Comparison of ENCODE assay signal across 24 cellular contexts in genomic region chr10:77799352-77799751, GRCh38.
DNase-seq lines count a peak whose midpoint lies in the region; ATAC-seq lines count a peak whose summit lies in the region.
"Had no signal": no experiment of that assay in that cellular context is flagged by ENCODE, and none has a peak within 500 bp of the region (broad histone marks: within the 10 kb centered on the region; RNA-seq: fewer than 3 reads in every experiment).

No MANE protein-coding gene starts in this region.

- peak in 1 of 5 donors; percentile 60 for DNase-seq in CD8-positive, alpha-beta memory T cell
- DNase-seq in M059J (ENCODE audit: low read depth) (peak; percentile 60), mesenchymal stem cell (no peak), GOT3 (lab: John Stamatoyannopoulos, UW) (no peak), NCI-H748 (lab: John Stamatoyannopoulos, UW; ENCODE audit: unreplicated experiment) (no peak)
- peak; percentile 9 for DNase-seq in activated effector memory CD4-positive, alpha-beta T cell treated with Interleukin-2 at 50 U/mL for 16 hours
- DNase-seq: activated CD4-positive, alpha-beta T cell treated with anti-CD3 and anti-CD28 coated beads, Interleukin-2, amount 10 ng/mL, durations not matched to agents 7 days and 5 days; activated T-cell treated with anti-CD3 and anti-CD28 coated beads, Interleukin-2, amount 50 U/mL, for 24 hours; cortex of kidney; head of caudate nucleus; left lung; midbrain; NCI-H1048; NCI-H2029 treated with DMSO at 0.1 percent for 48 hours; RPMI8226; stimulated activated CD4-positive, alpha-beta T cell treated with anti-CD3 and anti-CD28 coated beads, Interleukin-4, amount 100 ng/mL, for 1 hour; stomach; trophoblast cell had no signal

- H3K23ac ChIP-seq in mesenchymal stem cell (ENCODE audit: low read length in 2 of 2), result no peak overlapping the region

- no peak overlapping the region for H3K9ac ChIP-seq in mesenchymal stem cell (ENCODE audit: low read length)
- H3K9ac ChIP-seq: GM23248 had no signal

- H3K4ac ChIP-seq in mesenchymal stem cell (ENCODE audit: low read depth in 1 of 2, low read length in 2 of 2), result no peak overlapping the region

- H3K9me3 Mint-ChIP-seq in CD8-positive, alpha-beta memory T cell, result no peaks in the 10 kb centered on the region
- H3K9me3 Mint-ChIP-seq: activated CD4-positive, alpha-beta T cell treated with anti-CD3 and anti-CD28 coated beads, Interleukin-2, amount 10 ng/mL, durations not matched to agents 7 days and 5 days; activated T-cell treated with anti-CD3 and anti-CD28 coated beads, Interleukin-2, amount 50 U/mL, for 24 hours had no signal

- H3K4me1 ChIP-seq in CD8-positive, alpha-beta memory T cell (ENCODE audit: insufficient read depth, low read length), result peaks cover 5% of the 10 kb centered on the region
- H3K4me1 ChIP-seq in mesenchymal stem cell (ENCODE audit: control insufficient read depth, insufficient read depth, low read depth, low read length), result peaks cover 15% of the 10 kb centered on the region
- H3K4me1 ChIP-seq: left lung, stomach had no signal

- H3K18ac ChIP-seq in mesenchymal stem cell (ENCODE audit: low read depth in 1 of 2, low read length in 2 of 2), result no peak overlapping the region

- peak overlapping the region in 7 of 8 donors; percentile 58 to 94 (median 89) for H3K27ac Mint-ChIP-seq in CD8-positive, alpha-beta memory T cell
- H3K27ac Mint-ChIP-seq: activated CD4-positive, alpha-beta T cell treated with anti-CD3 and anti-CD28 coated beads, Interleukin-2, amount 10 ng/mL, durations not matched to agents 7 days and 5 days; activated naive CD8-positive, alpha-beta T cell; activated T-cell treated with anti-CD3 and anti-CD28 coated beads, Interleukin-2, amount 50 U/mL, for 24 hours had no signal

- H2BK120ac ChIP-seq in mesenchymal stem cell (ENCODE audit: low read depth, low read length), result no peak overlapping the region

- peak overlapping the region; percentile 76 for H2AK5ac ChIP-seq in mesenchymal stem cell (ENCODE audit: low read length, severe bottlenecking)

- H3K36me3 ChIP-seq in CD8-positive, alpha-beta memory T cell (ENCODE audit: insufficient read depth, low read length), result no peaks in the 10 kb centered on the region
- peaks cover 56 to 80% of the 10 kb centered on the region in 2 experiments for H3K36me3 ChIP-seq in mesenchymal stem cell (ENCODE audit: control insufficient read depth in 1 of 2, insufficient read depth in 2 of 2, low read depth in 1 of 2, low read length in 2 of 2)

- H3K4me2 ChIP-seq in mesenchymal stem cell (ENCODE audit: low read length, poor library complexity, severe bottlenecking), result no peak overlapping the region
- H3K4me2 ChIP-seq: smooth muscle cell had no signal

- no peak overlapping the region for H2BK15ac ChIP-seq in mesenchymal stem cell (ENCODE audit: low read depth, poor library complexity, severe bottlenecking)

- no peaks in the 10 kb centered on the region for H3K27me3 ChIP-seq in CD8-positive, alpha-beta memory T cell (ENCODE audit: insufficient read depth, low read length, poor library complexity, severe bottlenecking)
- H3K27me3 ChIP-seq in mesenchymal stem cell (ENCODE audit: control insufficient read depth in 1 of 2, insufficient read depth in 1 of 2, low read length in 2 of 2), result no peaks in the 10 kb centered on the region
- H3K27me3 ChIP-seq: brain microvascular endothelial cell, left lung, stomach had no signal

- POLR2A ChIA-PET in CD8-positive, alpha-beta memory T cell (lab: Charles Lee), result no interaction called here

- no peak for ATAC-seq in HG02840 (IDR thresholded peaks at IDR 0.05; ENCODE audit: low FRiP score, unreplicated experiment)
- ATAC-seq: GM12878, left lung had no signal

- H3K4me1 Mint-ChIP-seq in CD8-positive, alpha-beta memory T cell, result peaks cover 27 to 37% (median 27%) of the 10 kb centered on the region in 3 donors

- no peaks in the 10 kb centered on the region for H3K9me3 ChIP-seq in CD8-positive, alpha-beta memory T cell (ENCODE audit: low read length)
- no peaks in the 10 kb centered on the region for H3K9me3 ChIP-seq in mesenchymal stem cell (ENCODE audit: control insufficient read depth, low read length)
- H3K9me3 ChIP-seq: left lung, stomach had no signal

- no peak overlapping the region for H2BK5ac ChIP-seq in mesenchymal stem cell (ENCODE audit: low read depth, low read length, poor library complexity, severe bottlenecking)

- 97% methylated on average over 4 of the region's 5 CpGs for WGBS in mesenchymal stem cell

- H3K36me3 Mint-ChIP-seq in CD8-positive, alpha-beta memory T cell, result peaks cover 0 to 2% (median 0%) of the 10 kb centered on the region in 3 donors
- H3K36me3 Mint-ChIP-seq: activated naive CD8-positive, alpha-beta T cell had no signal

- peak overlapping the region in 4 of 7 donors; percentile 12 to 32 (median 24) for H3K4me3 Mint-ChIP-seq in CD8-positive, alpha-beta memory T cell
- H3K4me3 Mint-ChIP-seq: activated CD4-positive, alpha-beta T cell treated with anti-CD3 and anti-CD28 coated beads, Interleukin-2, amount 10 ng/mL, durations not matched to agents 7 days and 5 days; activated naive CD8-positive, alpha-beta T cell; activated T-cell treated with anti-CD3 and anti-CD28 coated beads, Interleukin-2, amount 50 U/mL, for 24 hours had no signal

- peaks cover 24% of the 10 kb centered on the region for H3K79me1 ChIP-seq in mesenchymal stem cell (replicated peaks; ENCODE audit: low read length, poor library complexity, severe bottlenecking)

- H2BK12ac ChIP-seq in mesenchymal stem cell (ENCODE audit: low read length in 2 of 2), result no peak overlapping the region

- H3K14ac ChIP-seq in mesenchymal stem cell (ENCODE audit: low read length in 2 of 2), result no peak overlapping the region

- H4K8ac ChIP-seq in mesenchymal stem cell (ENCODE audit: low read length), result no peak overlapping the region

- H2AFZ ChIP-seq in mesenchymal stem cell (ENCODE audit: low read depth, low read length), result no peak overlapping the region
- H2AFZ ChIP-seq: GM23248 had no signal

- CTCF ChIA-PET in CD8-positive, alpha-beta memory T cell (lab: Charles Lee), result interaction anchor here (1.2 kb wide), 1 partner anchor 38 kb away, joined by 3 read pairs; no protein-coding TSS in a partner anchor

- H4K91ac ChIP-seq in mesenchymal stem cell (ENCODE audit: low read length), result no peak overlapping the region

- H3K27ac ChIP-seq in CD8-positive, alpha-beta memory T cell (ENCODE audit: low read depth, low read length), result no peak overlapping the region
- peak overlapping the region; percentile 39 for H3K27ac ChIP-seq in mesenchymal stem cell (ENCODE audit: low read length, poor library complexity, severe bottlenecking)
- H3K27ac ChIP-seq: brain microvascular endothelial cell, GM23248, left lung, stomach had no signal

- no peak overlapping the region for H3K4me3 ChIP-seq in CD8-positive, alpha-beta memory T cell (ENCODE audit: low read length)
- H3K4me3 ChIP-seq in mesenchymal stem cell (ENCODE audit: insufficient read depth in 1 of 2, low read depth in 1 of 2, low read length in 2 of 2), result no peak overlapping the region
- H3K4me3 ChIP-seq: GM12878, GM23248, left lung, smooth muscle cell, stomach had no signal

- no peaks in the 10 kb centered on the region for H3K27me3 Mint-ChIP-seq in CD8-positive, alpha-beta memory T cell
- H3K27me3 Mint-ChIP-seq: activated naive CD8-positive, alpha-beta T cell; activated T-cell treated with anti-CD3 and anti-CD28 coated beads, Interleukin-2, amount 50 U/mL, for 24 hours had no signal

Comparison
In these comparisons a context has a peak if more than half of its experiments do, and no peak if none do; other contexts are left out.
1. DNase-seq: peak in M059J (single experiment) and activated effector memory CD4-positive, alpha-beta T cell treated with Interleukin-2 at 50 U/mL for 16 hours (single experiment); none in mesenchymal stem cell (single experiment), GOT3 (single experiment) and NCI-H748 (single experiment).